Comparison of ENCODE assay signal across 1 cellular context in genomic region chr11:16099501-16099900, GRCh38.
TF ChIP-seq lines count a peak whose summit lies in the region.

No MANE protein-coding gene starts in this region.

TF ChIP-seq in IMR-90, 13 proteins besides CTCF, POLR2A, EP300 and RAD21 (continued from another document):
- TF ChIP-seq ELK1 (IDR thresholded peaks at IDR 0.05; ENCODE audit: borderline replicate concordance, low read depth, low read length) (no peak), RCOR1 (IDR thresholded peaks at IDR 0.05; ENCODE audit: insufficient replicate concordance, low read length) (no peak), RFX5 (IDR thresholded peaks at IDR 0.05; ENCODE audit: low read depth, low read length) (no peak), CEBPB (IDR thresholded peaks at IDR 0.05; ENCODE audit: low read depth, low read length) (no peak), CHD1 (IDR thresholded peaks at IDR 0.05; ENCODE audit: low read depth, low read length) (no peak), NFE2L2 (IDR thresholded peaks at IDR 0.05; ENCODE audit: low read depth, low read length) (no peak), FOS (IDR thresholded peaks at IDR 0.05; ENCODE audit: low read depth, low read length) (no peak), SMC3 (IDR thresholded peaks at IDR 0.05; ENCODE audit: low read depth, low read length) (no peak), USF2 (IDR thresholded peaks at IDR 0.05; ENCODE audit: low read depth, low read length) (no peak)
TF ChIP-seq in IMR-90: peak in this region for 0.
